ENCODE assay signal across 8 cellular contexts in genomic region chr17:36602924-36603384, GRCh38. TPM values are rescaled to one million over a fixed set of nuclear protein-coding genes. Genes with fewer than 3 reads are reported as not detected.
DNase-seq lines count a peak whose midpoint lies in the region; ATAC-seq and TF ChIP-seq lines count a peak whose summit lies in the region.

No MANE protein-coding gene starts in this region.

- no peak overlapping the region for H3K27ac ChIP-seq in HUES6 (ENCODE audit: low read depth, low read length)
- no peak overlapping the region for H3K27ac ChIP-seq in fibroblast of lung (ENCODE audit: insufficient read depth, low read length)
- no peak overlapping the region for H3K27ac ChIP-seq in stomach smooth muscle (ENCODE audit: low read length)

- DNase-seq in CMK (ENCODE audit: low read depth) (peak; percentile 69), OCI-M1 (lab: John Stamatoyannopoulos, UW) (peak; percentile 88), fibroblast of lung (ENCODE audit: low read depth in 2 of 2) (peak; percentile 62 to 73), nephron progenitor cell (peak; percentile 77)
- DNase-seq in activated T-cell treated with anti-CD3 and anti-CD28 coated beads, Interleukin-2, amount 50 U/mL, for 4 hours = peak; percentile 63

- H3K9me3 Mint-ChIP-seq in activated T-cell treated with anti-CD3 and anti-CD28 coated beads, Interleukin-2, amount 50 U/mL, for 4 hours = no peaks in the 10 kb centered on the region
- H3K9me3 Mint-ChIP-seq in nephron progenitor cell = no peaks in the 10 kb centered on the region

- H3K27ac Mint-ChIP-seq in nephron progenitor cell = no peak overlapping the region

- H3K9me3 ChIP-seq in HUES6 (ENCODE audit: control insufficient read depth, insufficient read depth, low read depth, low read length) = no peaks in the 10 kb centered on the region
- no peaks in the 10 kb centered on the region for H3K9me3 ChIP-seq in fibroblast of lung (ENCODE audit: control insufficient read depth, insufficient read depth, low read depth, low read length)
- H3K9me3 ChIP-seq in stomach smooth muscle (ENCODE audit: control insufficient read depth in 2 of 2, low read length in 2 of 2) = no peaks in the 10 kb centered on the region

- H2AFZ ChIP-seq in fibroblast of lung (ENCODE audit: low read length) = no peak overlapping the region

- H3K4me1 ChIP-seq in HUES6 (ENCODE audit: control insufficient read depth, insufficient read depth, low read length) = peaks cover 14% of the 10 kb centered on the region
- peaks cover 4% of the 10 kb centered on the region for H3K4me1 ChIP-seq in fibroblast of lung (ENCODE audit: control insufficient read depth, extremely low read depth, insufficient read depth, low read length)
- H3K4me1 ChIP-seq in stomach smooth muscle (ENCODE audit: control insufficient read depth, insufficient read depth, low read length) = peaks cover 22% of the 10 kb centered on the region

- H3K27me3 ChIP-seq in HUES6 (ENCODE audit: control insufficient read depth, insufficient read depth, low read length) (no peaks in the 10 kb centered on the region), fibroblast of lung (ENCODE audit: control insufficient read depth, insufficient read depth, low read length) (no peaks in the 10 kb centered on the region), stomach smooth muscle (ENCODE audit: control insufficient read depth in 1 of 2, insufficient read depth in 2 of 2, low read length in 2 of 2) (no peaks in the 10 kb centered on the region)

- peaks cover 39% of the 10 kb centered on the region for H3K4me1 Mint-ChIP-seq in activated T-cell treated with anti-CD3 and anti-CD28 coated beads, Interleukin-2, amount 50 U/mL, for 4 hours (ENCODE audit: low read depth)
- peaks cover 45% of the 10 kb centered on the region for H3K4me1 Mint-ChIP-seq in nephron progenitor cell

- peak; percentile 78 to 91 for TF ChIP-seq CTCF in fibroblast of lung (conservative IDR thresholded peaks at IDR 0.05 in 1 of 2, IDR thresholded peaks at IDR 0.05 in 1 of 2; ENCODE audit: low read depth in 1 of 2, low read length in 2 of 2)
- peak; percentile 85 for TF ChIP-seq CTCF in nephron progenitor cell (IDR thresholded peaks at IDR 0.05)

- no peaks in the 10 kb centered on the region for H4K20me1 ChIP-seq in fibroblast of lung (ENCODE audit: control insufficient read depth, extremely low read depth, insufficient read depth, low read length)

- no peaks in the 10 kb centered on the region for H3K27me3 Mint-ChIP-seq in activated T-cell treated with anti-CD3 and anti-CD28 coated beads, Interleukin-2, amount 50 U/mL, for 4 hours (ENCODE audit: low read depth)
- peaks cover 3% of the 10 kb centered on the region for H3K27me3 Mint-ChIP-seq in nephron progenitor cell (ENCODE audit: low read depth, poor library complexity)

- peak overlapping the region; percentile 100 for H3K4me2 ChIP-seq in fibroblast of lung (ENCODE audit: extremely low read depth, insufficient read depth, low read length)

- H3K36me3 Mint-ChIP-seq in activated T-cell treated with anti-CD3 and anti-CD28 coated beads, Interleukin-2, amount 50 U/mL, for 4 hours (ENCODE audit: insufficient read depth) = peaks cover 8% of the 10 kb centered on the region
- peaks cover 10% of the 10 kb centered on the region for H3K36me3 Mint-ChIP-seq in nephron progenitor cell (ENCODE audit: low read depth)

- peak overlapping the region; percentile 78 for H3K4me3 ChIP-seq in HUES6 (ENCODE audit: low read depth, low read length)
- peak overlapping the region; percentile 80 to 91 (median 88) for H3K4me3 ChIP-seq in fibroblast of lung (replicated peaks in 1 of 4; ENCODE audit: control extremely low read depth in 1 of 4, insufficient read depth in 1 of 4, low read depth in 3 of 4, low read length in 4 of 4)
- H3K4me3 ChIP-seq in stomach smooth muscle (ENCODE audit: low read length in 2 of 2) = peak overlapping the region; percentile 65 to 96

- H3K79me2 ChIP-seq in fibroblast of lung (ENCODE audit: control insufficient read depth, insufficient read depth, low read length) = peaks cover 10% of the 10 kb centered on the region

- peak overlapping the region; percentile 90 for H3K4me3 Mint-ChIP-seq in activated T-cell treated with anti-CD3 and anti-CD28 coated beads, Interleukin-2, amount 50 U/mL, for 4 hours
- H3K4me3 Mint-ChIP-seq in nephron progenitor cell = peak overlapping the region; percentile 88

- H3K9ac ChIP-seq in HUES6 (ENCODE audit: low read length) = peak overlapping the region; percentile 82
- no peak overlapping the region for H3K9ac ChIP-seq in fibroblast of lung (ENCODE audit: insufficient read depth, low read length)
- H3K9ac ChIP-seq in stomach smooth muscle (ENCODE audit: low read length in 2 of 2) = peak overlapping the region in 1 of 2 donors; percentile 59

- ATAC-seq in activated T-cell treated with anti-CD3 and anti-CD28 coated beads, Interleukin-2, amount 50 U/mL, for 4 hours = peak; percentile 23 to 31
- no peak for ATAC-seq in GM21515 (IDR thresholded peaks at IDR 0.05; ENCODE audit: unreplicated experiment)

- H3K36me3 ChIP-seq in HUES6 (ENCODE audit: control insufficient read depth, insufficient read depth, low read length) (peaks cover 23% of the 10 kb centered on the region), fibroblast of lung (ENCODE audit: control insufficient read depth, insufficient read depth, low read length) (no peaks in the 10 kb centered on the region), stomach smooth muscle (ENCODE audit: control insufficient read depth in 2 of 2, insufficient read depth in 2 of 2, low read length in 2 of 2) (peaks cover 0 to 2% of the 10 kb centered on the region in 2 donors)

RNA-seq across cellular contexts. Expression of gene MRM1, which starts 1.6 kb away (rescaled TPM):
- 10 to 100 TPM; 17.2 to 23.8 (median 22.4) TPM for total RNA-seq in activated T-cell treated with anti-CD3 and anti-CD28 coated beads, Interleukin-2, amount 50 U/mL, for 4 hours
- 6.9 TPM in 2 replicates for total RNA-seq in fibroblast of lung
- polyA plus RNA-seq in fibroblast of lung = 2.5 and 4.4 TPM in 2 replicates
- polyA plus RNA-seq in fibroblast of lung (2012) = 1.9 and 5.0 TPM in 2 replicates
- polyA minus RNA-seq in fibroblast of lung (ENCODE audit: low replicate concordance) = 1.3 and 4.3 TPM in 2 replicates

RNA-seq across cellular contexts. Expression of gene DHRS11, which starts 11.3 kb away (rescaled TPM):
- total RNA-seq in activated T-cell treated with anti-CD3 and anti-CD28 coated beads, Interleukin-2, amount 50 U/mL, for 4 hours = 10 to 100 TPM; 11.6 to 13.0 (median 12.0) TPM
- 3.6 and 5.9 TPM in 2 replicates for total RNA-seq in fibroblast of lung
- polyA plus RNA-seq in fibroblast of lung = 4.6 and 10.9 TPM in 2 replicates
- polyA plus RNA-seq in fibroblast of lung (2012) = 3.4 and 8.7 TPM in 2 replicates
- 25.7 and 57.6 TPM in 2 replicates for polyA minus RNA-seq in fibroblast of lung (ENCODE audit: low replicate concordance)

RNA-seq across cellular contexts. Expression of gene GGNBP2, which starts 58.2 kb away (rescaled TPM):
- 10 to 100 TPM; 49.7 to 59.0 (median 51.5) TPM for total RNA-seq in activated T-cell treated with anti-CD3 and anti-CD28 coated beads, Interleukin-2, amount 50 U/mL, for 4 hours
- total RNA-seq in fibroblast of lung = 63.2 and 77.0 TPM in 2 replicates
- 63.3 and 81.9 TPM in 2 replicates for polyA plus RNA-seq in fibroblast of lung
- 47.9 and 56.3 TPM in 2 replicates for polyA plus RNA-seq in fibroblast of lung (2012)
- 58.2 and 110 TPM in 2 replicates for polyA minus RNA-seq in fibroblast of lung (ENCODE audit: low replicate concordance)
